ENCODE assay signal across 9 cellular contexts in genomic region chrX:131792356-131792749, GRCh38.
DNase-seq lines count a peak whose midpoint lies in the region; ATAC-seq, FAIRE-seq and TF ChIP-seq lines count a peak whose summit lies in the region.
"Had no signal": no experiment of that assay in that cellular context is flagged by ENCODE, and none has a peak within 500 bp of the region (broad histone marks: within the 10 kb centered on the region; RNA-seq: fewer than 3 reads in every experiment).

No MANE protein-coding gene starts in this region.

- peak overlapping the region; percentile 78 for H3K27ac ChIP-seq in skeletal muscle tissue (ENCODE audit: low read depth, low read length)

- no peaks in the 10 kb centered on the region for H3K9me3 ChIP-seq in skeletal muscle tissue (ENCODE audit: control insufficient read depth in 3 of 3, low read length in 3 of 3)

- TF ChIP-seq CTCF in AG10803 (conservative IDR thresholded peaks at IDR 0.05; ENCODE audit: low read length) (no peak), GM10266 (IDR thresholded peaks at IDR 0.05; ENCODE audit: control insufficient read depth, insufficient read depth, low read depth, missing control alignments) (no peak)

- H3K4me3 ChIP-seq in AG10803 (ENCODE audit: low read length), result no peak overlapping the region
- peak overlapping the region in 1 of 3 donors; percentile 76 for H3K4me3 ChIP-seq in skeletal muscle tissue (ENCODE audit: low read length in 3 of 3)

- H3K36me3 ChIP-seq in skeletal muscle tissue (ENCODE audit: control insufficient read depth in 3 of 3, insufficient read depth in 3 of 3, low read length in 3 of 3), result no peaks in the 10 kb centered on the region

- no peak for FAIRE-seq in H54 (lab: Jason Lieb, UNC)
- FAIRE-seq: GM18507 had no signal

- ATAC-seq in GM19438 (IDR thresholded peaks at IDR 0.05; ENCODE audit: low read depth, unreplicated experiment) (peak; percentile 70), HG02588 (IDR thresholded peaks at IDR 0.05; ENCODE audit: unreplicated experiment) (no peak)

- peak overlapping the region in 1 of 3 donors; percentile 63 for H3K9ac ChIP-seq in skeletal muscle tissue (ENCODE audit: low read depth in 1 of 3, low read length in 3 of 3)

- no peaks in the 10 kb centered on the region for H3K27me3 ChIP-seq in skeletal muscle tissue (ENCODE audit: control insufficient read depth in 3 of 3, insufficient read depth in 3 of 3, low read length in 3 of 3)

- H3K4me1 ChIP-seq in skeletal muscle tissue (ENCODE audit: control insufficient read depth in 3 of 3, insufficient read depth in 3 of 3, low read length in 3 of 3), result peaks cover 0 to 11% (median 0%) of the 10 kb centered on the region in 3 donors

- no peak for TF ChIP-seq POLR2A in H54 (IDR thresholded peaks at IDR 0.05; ENCODE audit: low read depth, low read length)

- DNase-seq in AG10803 (ENCODE audit: low read depth), result peak; percentile 23
- DNase-seq in NCI-H345 (lab: John Stamatoyannopoulos, UW), result peak; percentile 74
- DNase-seq in dedifferentiated amniotic fluid mesenchymal stem cell (ENCODE audit: extremely low spot score), result peak; percentile 74
- DNase-seq in GM10266 (ENCODE audit: extremely low spot score), result no peak
- DNase-seq in H54 (ENCODE audit: insufficient read length, low spot score), result no peak

Comparison
In these comparisons a context has a peak if more than half of its experiments do, and no peak if none do; other contexts are left out.
1. DNase-seq: peak in AG10803 (single experiment), NCI-H345 (single experiment) and dedifferentiated amniotic fluid mesenchymal stem cell (single experiment); none in GM10266 (single experiment) and H54 (single experiment).